Comparison of ENCODE assay signal across 1 cellular context in genomic region chr9:128504485-128505413, GRCh38.
TF ChIP-seq lines count a peak whose summit lies in the region.

Gene GLE1 (plus strand): TSS chr9:128504719. CDS start chr9:128504806, 87 bp downstream.

TF ChIP-seq in K562, 482 proteins besides CTCF, POLR2A, EP300 and RAD21 (continued from another document and continues in another):
- TF ChIP-seq E2F4 (CRISPR knock-in tag; IDR thresholded peaks at IDR 0.05; ENCODE audit: low read depth), result peak; percentile 72; the same call in 1 of the 2 replicates
- 0 out of 2 replicates have a peak, but pooled peaks have one; percentile 29 for TF ChIP-seq EGR1 (conservative IDR thresholded peaks at IDR 0.05)
- TF ChIP-seq GABPA (tag; conservative IDR thresholded peaks at IDR 0.05; ENCODE audit: low read depth), result peak; percentile 84
- TF ChIP-seq, protein P1, sequence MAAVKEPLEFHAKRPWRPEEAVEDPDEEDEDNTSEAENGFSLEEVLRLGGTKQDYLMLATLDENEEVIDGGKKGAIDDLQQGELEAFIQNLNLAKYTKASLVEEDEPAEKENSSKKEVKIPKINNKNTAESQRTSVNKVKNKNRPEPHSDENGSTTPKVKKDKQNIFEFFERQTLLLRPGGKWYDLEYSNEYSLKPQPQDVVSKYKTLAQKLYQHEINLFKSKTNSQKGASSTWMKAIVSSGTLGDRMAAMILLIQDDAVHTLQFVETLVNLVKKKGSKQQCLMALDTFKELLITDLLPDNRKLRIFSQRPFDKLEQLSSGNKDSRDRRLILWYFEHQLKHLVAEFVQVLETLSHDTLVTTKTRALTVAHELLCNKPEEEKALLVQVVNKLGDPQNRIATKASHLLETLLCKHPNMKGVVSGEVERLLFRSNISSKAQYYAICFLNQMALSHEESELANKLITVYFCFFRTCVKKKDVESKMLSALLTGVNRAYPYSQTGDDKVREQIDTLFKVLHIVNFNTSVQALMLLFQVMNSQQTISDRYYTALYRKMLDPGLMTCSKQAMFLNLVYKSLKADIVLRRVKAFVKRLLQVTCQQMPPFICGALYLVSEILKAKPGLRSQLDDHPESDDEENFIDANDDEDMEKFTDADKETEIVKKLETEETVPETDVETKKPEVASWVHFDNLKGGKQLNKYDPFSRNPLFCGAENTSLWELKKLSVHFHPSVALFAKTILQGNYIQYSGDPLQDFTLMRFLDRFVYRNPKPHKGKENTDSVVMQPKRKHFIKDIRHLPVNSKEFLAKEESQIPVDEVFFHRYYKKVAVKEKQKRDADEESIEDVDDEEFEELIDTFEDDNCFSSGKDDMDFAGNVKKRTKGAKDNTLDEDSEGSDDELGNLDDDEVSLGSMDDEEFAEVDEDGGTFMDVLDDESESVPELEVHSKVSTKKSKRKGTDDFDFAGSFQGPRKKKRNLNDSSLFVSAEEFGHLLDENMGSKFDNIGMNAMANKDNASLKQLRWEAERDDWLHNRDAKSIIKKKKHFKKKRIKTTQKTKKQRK (IDR thresholded peaks at IDR 0.05; ENCODE audit: borderline replicate concordance, low read depth, low read length), result no peak
- 0 out of 2 replicates have a peak, but pooled peaks have one; percentile 30 for TF ChIP-seq ZEB2 (IDR thresholded peaks at IDR 0.05)
- peak; percentile 82 for TF ChIP-seq CCNT2 (IDR thresholded peaks at IDR 0.05; ENCODE audit: borderline replicate concordance, extremely low read depth, insufficient read length, low read depth, low read length)
- no peak for TF ChIP-seq USF2 (CRISPR knock-in tag; IDR thresholded peaks at IDR 0.05)
- TF ChIP-seq SMC3 (conservative IDR thresholded peaks at IDR 0.05; ENCODE audit: insufficient read depth, low read depth, low read length), result no peak
- 0 out of 4 replicates have a peak, but pooled peaks of 1 of the 2 experiments have one; percentile 12 for TF ChIP-seq UBTF (IDR thresholded peaks at IDR 0.05; ENCODE audit: borderline replicate concordance in 1 of 2, low read depth in 2 of 2, low read length in 2 of 2)
- peak; percentile 40; the same call in 1 of the 2 replicates for TF ChIP-seq TFAP4 (CRISPR knock-in tag; IDR thresholded peaks at IDR 0.05; ENCODE audit: borderline replicate concordance)
- no peak; the same call in 1 of the 2 replicates for TF ChIP-seq CHD2 (IDR thresholded peaks at IDR 0.05; ENCODE audit: low read depth, low read length)
- 0 out of 2 replicates have a peak, but pooled peaks have one; percentile 19 for TF ChIP-seq ZKSCAN1 (IDR thresholded peaks at IDR 0.05; ENCODE audit: low read depth, low read length)
- peak; percentile 57; the same call in 1 of the 2 replicates for TF ChIP-seq SMAD3 (CRISPR knock-in tag; conservative IDR thresholded peaks at IDR 0.05)
- TF ChIP-seq CREB3 (tag; conservative IDR thresholded peaks at IDR 0.05; ENCODE audit: low read depth), result no peak
- TF ChIP-seq, protein P2, sequence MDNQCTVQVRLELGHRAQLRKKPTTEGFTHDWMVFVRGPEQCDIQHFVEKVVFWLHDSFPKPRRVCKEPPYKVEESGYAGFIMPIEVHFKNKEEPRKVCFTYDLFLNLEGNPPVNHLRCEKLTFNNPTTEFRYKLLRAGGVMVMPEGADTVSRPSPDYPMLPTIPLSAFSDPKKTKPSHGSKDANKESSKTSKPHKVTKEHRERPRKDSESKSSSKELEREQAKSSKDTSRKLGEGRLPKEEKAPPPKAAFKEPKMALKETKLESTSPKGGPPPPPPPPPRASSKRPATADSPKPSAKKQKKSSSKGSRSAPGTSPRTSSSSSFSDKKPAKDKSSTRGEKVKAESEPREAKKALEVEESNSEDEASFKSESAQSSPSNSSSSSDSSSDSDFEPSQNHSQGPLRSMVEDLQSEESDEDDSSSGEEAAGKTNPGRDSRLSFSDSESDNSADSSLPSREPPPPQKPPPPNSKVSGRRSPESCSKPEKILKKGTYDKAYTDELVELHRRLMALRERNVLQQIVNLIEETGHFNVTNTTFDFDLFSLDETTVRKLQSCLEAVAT (IDR thresholded peaks at IDR 0.05), result no peak
- peak; percentile 23 for TF ChIP-seq E2F8 (IDR thresholded peaks at IDR 0.05; ENCODE audit: low read depth, partially characterized antibody)
- peak; percentile 79; the same call in 1 of the 2 replicates for TF ChIP-seq RB1 (IDR thresholded peaks at IDR 0.05; ENCODE audit: low read depth)
- peak; percentile 63; the same call in 1 of the 2 replicates for TF ChIP-seq CTBP1 (IDR thresholded peaks at IDR 0.05; ENCODE audit: borderline replicate concordance)
- TF ChIP-seq ZNF589 (CRISPR knock-in tag; IDR thresholded peaks at IDR 0.05; ENCODE audit: low read depth), result no peak
- peak; percentile 26; the same call in 1 of the 2 replicates for TF ChIP-seq KLF10 (CRISPR knock-in tag; IDR thresholded peaks at IDR 0.05)
- 0 out of 2 replicates have a peak, but pooled peaks have one; percentile 28 for TF ChIP-seq SMAD4 (CRISPR knock-in tag; conservative IDR thresholded peaks at IDR 0.05)
- peak; percentile 74 for TF ChIP-seq VEZF1 (CRISPR knock-in tag; IDR thresholded peaks at IDR 0.05)
- TF ChIP-seq PHF21A (IDR thresholded peaks at IDR 0.05; ENCODE audit: borderline replicate concordance, low read depth), result no peak
- no peak; the same call in 1 of the 2 replicates for TF ChIP-seq MBD2 (IDR thresholded peaks at IDR 0.05; ENCODE audit: borderline replicate concordance, low read depth)
- TF ChIP-seq REST (CRISPR knock-in tag; IDR thresholded peaks at IDR 0.05; ENCODE audit: low read depth), result no peak
- TF ChIP-seq, protein P3, sequence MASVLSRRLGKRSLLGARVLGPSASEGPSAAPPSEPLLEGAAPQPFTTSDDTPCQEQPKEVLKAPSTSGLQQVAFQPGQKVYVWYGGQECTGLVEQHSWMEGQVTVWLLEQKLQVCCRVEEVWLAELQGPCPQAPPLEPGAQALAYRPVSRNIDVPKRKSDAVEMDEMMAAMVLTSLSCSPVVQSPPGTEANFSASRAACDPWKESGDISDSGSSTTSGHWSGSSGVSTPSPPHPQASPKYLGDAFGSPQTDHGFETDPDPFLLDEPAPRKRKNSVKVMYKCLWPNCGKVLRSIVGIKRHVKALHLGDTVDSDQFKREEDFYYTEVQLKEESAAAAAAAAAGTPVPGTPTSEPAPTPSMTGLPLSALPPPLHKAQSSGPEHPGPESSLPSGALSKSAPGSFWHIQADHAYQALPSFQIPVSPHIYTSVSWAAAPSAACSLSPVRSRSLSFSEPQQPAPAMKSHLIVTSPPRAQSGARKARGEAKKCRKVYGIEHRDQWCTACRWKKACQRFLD (CRISPR knock-in tag; IDR thresholded peaks at IDR 0.05), result no peak
- peak; percentile 69 for TF ChIP-seq CHD1 (IDR thresholded peaks at IDR 0.05; ENCODE audit: low read length)
